In the genomic region with DNA sequence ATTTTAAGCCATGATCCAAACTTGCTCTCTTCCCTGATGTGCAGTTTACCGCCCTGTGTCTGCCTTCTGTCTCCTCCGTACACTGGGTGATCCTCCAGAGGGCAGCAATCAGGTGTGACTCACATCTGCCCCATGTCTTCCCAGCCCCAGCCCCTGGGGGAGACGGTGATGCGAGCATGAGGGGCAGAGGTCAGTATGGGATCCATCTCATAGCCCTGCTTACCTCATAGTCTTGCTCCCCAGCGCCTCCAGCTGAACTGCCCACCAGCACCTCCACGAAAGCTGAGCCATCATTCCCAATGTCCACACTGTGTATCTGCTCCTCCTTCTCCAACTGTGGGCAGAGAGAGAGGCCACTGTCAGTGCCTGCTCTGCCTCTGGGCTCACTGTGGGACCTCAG, we compare ENCODE assay signal across 10 cellular contexts. TPM values are rescaled to one million over a fixed set of nuclear protein-coding genes. Genes with fewer than 3 reads are reported as not detected.
DNase-seq lines count a peak whose midpoint lies in the region; ATAC-seq, FAIRE-seq and TF ChIP-seq lines count a peak whose summit lies in the region.
"Had no signal": no experiment of that assay in that cellular context is flagged by ENCODE, and none has a peak within 500 bp of the region (broad histone marks: within the 10 kb centered on the region; RNA-seq: fewer than 3 reads in every experiment).

No MANE protein-coding gene starts in this region.

- FAIRE-seq in keratinocyte (lab: Jason Lieb, UNC): no peak
- FAIRE-seq: TTC549 had no signal

- dilution Hi-C loops in keratinocyte (cut with MboI; ENCODE audit: extremely low pct_ligation_motif_present, low sequenced_read_pairs): no loop called here

- H3K4me2 ChIP-seq in BLaER1 treated with 17β-estradiol and CSF1 and Interleukin-3, amounts not matched to agents 10 nM and 100 nM: peak overlapping the region; percentile 64 to 82 (median 70)
- H3K4me2 ChIP-seq in keratinocyte (ENCODE audit: control insufficient read depth, extremely low read depth, insufficient read depth, low read depth, low read length): no peak overlapping the region

- peaks cover 19 to 57% (median 33%) of the 10 kb centered on the region in 11 experiments; a peak in 20 of 22 replicates for H3K36me3 ChIP-seq in BLaER1 treated with 17β-estradiol and CSF1 and Interleukin-3, amounts not matched to agents 10 nM and 100 nM
- H3K36me3 ChIP-seq in keratinocyte (ENCODE audit: control insufficient read depth in 2 of 2, extremely low read depth in 1 of 2, insufficient read depth in 2 of 2, low read length in 2 of 2): peaks cover 1 to 9% of the 10 kb centered on the region in 2 experiments

- no peaks in the 10 kb centered on the region; a peak in 1 of 22 replicates for H3K9me3 ChIP-seq in BLaER1 treated with 17β-estradiol and CSF1 and Interleukin-3, amounts not matched to agents 10 nM and 100 nM (replicated peaks in 1 of 11)
- no peaks in the 10 kb centered on the region for H3K9me3 ChIP-seq in keratinocyte (ENCODE audit: control insufficient read depth, low read depth, low read length)

- ATAC-seq in GM21576 (IDR thresholded peaks at IDR 0.05; ENCODE audit: unreplicated experiment) (no peak), GM21360 (IDR thresholded peaks at IDR 0.05; ENCODE audit: unreplicated experiment) (no peak)

- H3K9me1 ChIP-seq in keratinocyte (ENCODE audit: control insufficient read depth, extremely low read depth, insufficient read depth, low read length): no peaks in the 10 kb centered on the region

- CTCF ChIA-PET in activated CD4-positive, alpha-beta memory T cell treated with anti-CD3 and anti-CD28 coated beads, Interleukin-2, amount 10 ng/mL, durations not matched to agents 7 days and 5 days (lab: Charles Lee): interaction anchor here (1.0 to 14.8 kb wide), 2 partner anchors 35 to 114 kb away, joined by 3 to 208 read pairs; partner anchors contain the start of genes IRGQ and ZNF576

- TF ChIP-seq CTCF in HFFc6 (IDR thresholded peaks at IDR 0.05) (peak; percentile 44), keratinocyte (optimal IDR thresholded peaks at IDR 0.05 in 1 of 3, IDR thresholded peaks at IDR 0.05 in 1 of 3, conservative IDR thresholded peaks at IDR 0.05 in 1 of 3; ENCODE audit: extremely low read depth in 1 of 3, insufficient read depth in 2 of 3, low read length in 3 of 3) (peak in 2 of 3 experiments; percentile 24 to 50)

- peak overlapping the region; percentile 50 for H3K27ac Mint-ChIP-seq in HFFc6
- H3K27ac Mint-ChIP-seq in activated CD4-positive, alpha-beta memory T cell treated with anti-CD3 and anti-CD28 coated beads, Interleukin-2, amount 10 ng/mL, durations not matched to agents 7 days and 5 days: peak overlapping the region; percentile 99

- peak overlapping the region in 1 of 10 experiments; percentile 9; a peak in 1 of 20 replicates for H3K4me3 ChIP-seq in BLaER1 treated with 17β-estradiol and CSF1 and Interleukin-3, amounts not matched to agents 10 nM and 100 nM
- H3K4me3 ChIP-seq in keratinocyte (ENCODE audit: control insufficient read depth in 2 of 3, extremely low read depth in 1 of 3, insufficient read depth in 2 of 3, low read depth in 1 of 3, low read length in 3 of 3): no peak overlapping the region
- H3K4me3 ChIP-seq: coronary artery had no signal

- no peaks in the 10 kb centered on the region; a peak in 2 of 22 replicates for H4K20me1 ChIP-seq in BLaER1 treated with 17β-estradiol and CSF1 and Interleukin-3, amounts not matched to agents 10 nM and 100 nM
- H4K20me1 ChIP-seq in keratinocyte (ENCODE audit: control insufficient read depth, extremely low read depth, insufficient read depth, low read length): no peaks in the 10 kb centered on the region

- H3K9ac ChIP-seq in BLaER1 treated with 17β-estradiol and CSF1 and Interleukin-3, amounts not matched to agents 10 nM and 100 nM: peak overlapping the region; percentile 36 to 84 (median 70); a peak in 18 of 22 replicates
- H3K9ac ChIP-seq in keratinocyte (ENCODE audit: control insufficient read depth, extremely low read depth, insufficient read depth, low read length): no peak overlapping the region

- no peaks in the 10 kb centered on the region for H3K79me2 ChIP-seq in keratinocyte (ENCODE audit: control insufficient read depth, insufficient read depth, low read length)

- H3K27me3 ChIP-seq in BLaER1 treated with 17β-estradiol and CSF1 and Interleukin-3, amounts not matched to agents 10 nM and 100 nM: no peaks in the 10 kb centered on the region
- H3K27me3 ChIP-seq in keratinocyte (ENCODE audit: control insufficient read depth, extremely low read depth, insufficient read depth, low read length): no peaks in the 10 kb centered on the region

- no peaks in the 10 kb centered on the region for H3K27me3 Mint-ChIP-seq in HFFc6 (ENCODE audit: insufficient read depth)
- H3K27me3 Mint-ChIP-seq in activated CD4-positive, alpha-beta memory T cell treated with anti-CD3 and anti-CD28 coated beads, Interleukin-2, amount 10 ng/mL, durations not matched to agents 7 days and 5 days: no peaks in the 10 kb centered on the region

- peak overlapping the region in 10 of 11 experiments; percentile 91 to 98 (median 96); a peak in 20 of 22 replicates for H3K27ac ChIP-seq in BLaER1 treated with 17β-estradiol and CSF1 and Interleukin-3, amounts not matched to agents 10 nM and 100 nM
- H3K27ac ChIP-seq in keratinocyte (ENCODE audit: control insufficient read depth, insufficient read depth, low read length): no peak overlapping the region
- H3K27ac ChIP-seq: coronary artery had no signal

- DNase-seq in HFFc6 (peak; percentile 13), keratinocyte (ENCODE audit: low read depth, low spot score) (no peak), GOT3 (lab: John Stamatoyannopoulos, UW) (no peak)
- DNase-seq in activated CD4-positive, alpha-beta memory T cell treated with anti-CD3 and anti-CD28 coated beads, Interleukin-2, amount 10 ng/mL, durations not matched to agents 7 days and 5 days: no peak
- DNase-seq in effector CD8-positive, alpha-beta T cell (lab: John Stamatoyannopoulos, UW): no peak

- H3K36me3 Mint-ChIP-seq in HFFc6 (ENCODE audit: low read depth): peaks cover 35% of the 10 kb centered on the region
- H3K36me3 Mint-ChIP-seq in activated CD4-positive, alpha-beta memory T cell treated with anti-CD3 and anti-CD28 coated beads, Interleukin-2, amount 10 ng/mL, durations not matched to agents 7 days and 5 days (ENCODE audit: low read depth): peaks cover 35% of the 10 kb centered on the region

- no peaks in the 10 kb centered on the region for H3K9me3 Mint-ChIP-seq in HFFc6
- no peaks in the 10 kb centered on the region for H3K9me3 Mint-ChIP-seq in activated CD4-positive, alpha-beta memory T cell treated with anti-CD3 and anti-CD28 coated beads, Interleukin-2, amount 10 ng/mL, durations not matched to agents 7 days and 5 days

- H3K4me3 Mint-ChIP-seq in HFFc6: no peak overlapping the region
- no peak overlapping the region for H3K4me3 Mint-ChIP-seq in activated CD4-positive, alpha-beta memory T cell treated with anti-CD3 and anti-CD28 coated beads, Interleukin-2, amount 10 ng/mL, durations not matched to agents 7 days and 5 days

- H3K4me1 ChIP-seq in BLaER1 treated with 17β-estradiol and CSF1 and Interleukin-3, amounts not matched to agents 10 nM and 100 nM: peaks cover 64 to 91% (median 72%) of the 10 kb centered on the region in 10 experiments
- H3K4me1 ChIP-seq in keratinocyte (ENCODE audit: control insufficient read depth, extremely low read depth, insufficient read depth, low read length): no peaks in the 10 kb centered on the region

- POLR2A ChIA-PET in activated CD4-positive, alpha-beta memory T cell treated with anti-CD3 and anti-CD28 coated beads, Interleukin-2, amount 10 ng/mL, durations not matched to agents 7 days and 5 days (lab: Charles Lee): interaction anchor here (1.1 kb wide), 1 partner anchor 14 kb away, joined by 3 read pairs; no protein-coding TSS in a partner anchor

- H3K4me1 Mint-ChIP-seq in HFFc6 (ENCODE audit: low read depth): peaks cover 51% of the 10 kb centered on the region
- peaks cover 42% of the 10 kb centered on the region for H3K4me1 Mint-ChIP-seq in activated CD4-positive, alpha-beta memory T cell treated with anti-CD3 and anti-CD28 coated beads, Interleukin-2, amount 10 ng/mL, durations not matched to agents 7 days and 5 days

- no peak overlapping the region for H2AFZ ChIP-seq in keratinocyte (ENCODE audit: control insufficient read depth, low read length)

RNA-seq across cellular contexts. Expression of gene XRCC1, which starts 14.6 kb away (rescaled TPM):
- 10 to 100 TPM; 16.2 to 29.8 (median 27.1) TPM for total RNA-seq in HFFc6 (2021; fragmentation: NEBNext Ultra II Directional; extraction: Animal tissue kit (Norgen Biotek cat#: 25700))
- 10 to 100 TPM; 42.5 to 46.1 TPM for total RNA-seq in activated CD4-positive, alpha-beta memory T cell treated with anti-CD3 and anti-CD28 coated beads, Interleukin-2, amount 10 ng/mL, durations not matched to agents 7 days and 5 days
- polyA plus RNA-seq in keratinocyte: 16.3 to 17.5 TPM (median 16.8 TPM) in 3 replicates
- polyA plus RNA-seq in keratinocyte (2011; ENCODE audit: low read depth): 8.2 TPM
- polyA plus RNA-seq in keratinocyte (2011; cell fraction: cytosol; rRNA removed): 9.6 and 19.8 TPM in 2 replicates
- polyA plus RNA-seq in keratinocyte (2011; cell fraction: nucleus; rRNA removed): 14.4 and 19.9 TPM in 2 replicates
- 10.6 and 19.9 TPM in 2 replicates for polyA plus RNA-seq in keratinocyte (2012; ENCODE audit: low replicate concordance)
- 12.6 to 22.3 TPM (median 12.9 TPM) in 3 replicates for polyA minus RNA-seq in keratinocyte
- polyA minus RNA-seq in keratinocyte (2011; cell fraction: cytosol; rRNA and poly(A)+ RNA removed): 21.7 TPM
- polyA minus RNA-seq in keratinocyte (2011; cell fraction: nucleus; rRNA and poly(A)+ RNA removed): 9.5 and 11.8 TPM in 2 replicates

RNA-seq across cellular contexts. Expression of gene PINLYP, which starts 14.9 kb away (rescaled TPM):
- total RNA-seq in HFFc6 (2021; fragmentation: NEBNext Ultra II Directional; extraction: Animal tissue kit (Norgen Biotek cat#: 25700)): under 1 TPM in 2 of 6 experiments, not detected in 4; 0.23 to 0.61 TPM
- total RNA-seq in activated CD4-positive, alpha-beta memory T cell treated with anti-CD3 and anti-CD28 coated beads, Interleukin-2, amount 10 ng/mL, durations not matched to agents 7 days and 5 days: 1 to 10 TPM; 3.7 to 4.4 TPM
- polyA plus RNA-seq in keratinocyte: 14.5 to 19.2 TPM (median 16.0 TPM) in 3 replicates
- polyA plus RNA-seq in keratinocyte (2011; ENCODE audit: low read depth): 0.45 TPM
- polyA plus RNA-seq in keratinocyte (2011; cell fraction: cytosol; rRNA removed): 11.0 and 14.1 TPM in 2 replicates
- polyA plus RNA-seq in keratinocyte (2011; cell fraction: nucleus; rRNA removed): 5.1 and 6.4 TPM in 2 replicates
- polyA plus RNA-seq in keratinocyte (2012; ENCODE audit: low replicate concordance): 2.8 and 13.2 TPM in 2 replicates
- polyA minus RNA-seq in keratinocyte: 11.4 to 22.7 TPM (median 12.8 TPM) in 3 replicates
- 10.6 TPM for polyA minus RNA-seq in keratinocyte (2011; cell fraction: cytosol; rRNA and poly(A)+ RNA removed)
- 1.5 and 1.6 TPM in 2 replicates for polyA minus RNA-seq in keratinocyte (2011; cell fraction: nucleus; rRNA and poly(A)+ RNA removed)

RNA-seq across cellular contexts. Expression of gene ZNF575, which starts 27.7 kb away (rescaled TPM):
- total RNA-seq in HFFc6 (2021; fragmentation: NEBNext Ultra II Directional; extraction: Animal tissue kit (Norgen Biotek cat#: 25700)): 1 to 10 TPM; 1.6 to 2.9 (median 2.3) TPM
- total RNA-seq in activated CD4-positive, alpha-beta memory T cell treated with anti-CD3 and anti-CD28 coated beads, Interleukin-2, amount 10 ng/mL, durations not matched to agents 7 days and 5 days: 1 to 10 TPM; 4.1 to 4.8 TPM
- polyA plus RNA-seq in keratinocyte: 0.05 to 0.22 TPM (median 0.06 TPM) in 3 replicates
- 0.74 TPM for polyA plus RNA-seq in keratinocyte (2011; ENCODE audit: low read depth)
- 0.11 and 0.27 TPM in 2 replicates for polyA plus RNA-seq in keratinocyte (2011; cell fraction: cytosol; rRNA removed)
- 0.10 and 0.76 TPM in 2 replicates for polyA plus RNA-seq in keratinocyte (2011; cell fraction: nucleus; rRNA removed)
- 1.3 and 1.4 TPM in 2 replicates for polyA plus RNA-seq in keratinocyte (2012; ENCODE audit: low replicate concordance)
- 0.07 to 0.13 TPM (median 0.10 TPM) in 3 replicates for polyA minus RNA-seq in keratinocyte
- polyA minus RNA-seq in keratinocyte (2011; cell fraction: cytosol; rRNA and poly(A)+ RNA removed): not detected
- not detected in 2 replicates for polyA minus RNA-seq in keratinocyte (2011; cell fraction: nucleus; rRNA and poly(A)+ RNA removed)

RNA-seq across cellular contexts. Expression of gene ETHE1, which starts 33.7 kb away (rescaled TPM):
- 100 to 1,000 TPM in 4 of 6 experiments, 10 to 100 TPM in 2; 81.3 to 125 (median 107) TPM for total RNA-seq in HFFc6 (2021; fragmentation: NEBNext Ultra II Directional; extraction: Animal tissue kit (Norgen Biotek cat#: 25700))
- 10 to 100 TPM; 90.7 to 91.1 TPM for total RNA-seq in activated CD4-positive, alpha-beta memory T cell treated with anti-CD3 and anti-CD28 coated beads, Interleukin-2, amount 10 ng/mL, durations not matched to agents 7 days and 5 days
- 234 to 301 TPM (median 245 TPM) in 3 replicates for polyA plus RNA-seq in keratinocyte
- 288 TPM for polyA plus RNA-seq in keratinocyte (2011; ENCODE audit: low read depth)
- 283 and 302 TPM in 2 replicates for polyA plus RNA-seq in keratinocyte (2011; cell fraction: cytosol; rRNA removed)
- 180 and 198 TPM in 2 replicates for polyA plus RNA-seq in keratinocyte (2011; cell fraction: nucleus; rRNA removed)
- 204 and 227 TPM in 2 replicates for polyA plus RNA-seq in keratinocyte (2012; ENCODE audit: low replicate concordance)
- 256 to 402 TPM (median 313 TPM) in 3 replicates for polyA minus RNA-seq in keratinocyte
- 280 TPM for polyA minus RNA-seq in keratinocyte (2011; cell fraction: cytosol; rRNA and poly(A)+ RNA removed)
- polyA minus RNA-seq in keratinocyte (2011; cell fraction: nucleus; rRNA and poly(A)+ RNA removed): 70.7 and 74.0 TPM in 2 replicates

RNA-seq across cellular contexts. Expression of gene IRGQ, which starts 35.2 kb away (rescaled TPM):
- 10 to 100 TPM; 19.5 to 24.7 (median 21.2) TPM for total RNA-seq in HFFc6 (2021; fragmentation: NEBNext Ultra II Directional; extraction: Animal tissue kit (Norgen Biotek cat#: 25700))
- total RNA-seq in activated CD4-positive, alpha-beta memory T cell treated with anti-CD3 and anti-CD28 coated beads, Interleukin-2, amount 10 ng/mL, durations not matched to agents 7 days and 5 days: 10 to 100 TPM; 15.3 to 16.5 TPM
- 12.9 to 18.0 TPM (median 13.3 TPM) in 3 replicates for polyA plus RNA-seq in keratinocyte
- 7.3 TPM for polyA plus RNA-seq in keratinocyte (2011; ENCODE audit: low read depth)
- 10.2 and 15.9 TPM in 2 replicates for polyA plus RNA-seq in keratinocyte (2011; cell fraction: cytosol; rRNA removed)
- 43.7 and 47.2 TPM in 2 replicates for polyA plus RNA-seq in keratinocyte (2011; cell fraction: nucleus; rRNA removed)
- polyA plus RNA-seq in keratinocyte (2012; ENCODE audit: low replicate concordance): 6.5 and 9.7 TPM in 2 replicates
- 19.3 to 25.6 TPM (median 19.6 TPM) in 3 replicates for polyA minus RNA-seq in keratinocyte
- polyA minus RNA-seq in keratinocyte (2011; cell fraction: cytosol; rRNA and poly(A)+ RNA removed): 12.9 TPM
- polyA minus RNA-seq in keratinocyte (2011; cell fraction: nucleus; rRNA and poly(A)+ RNA removed): 20.4 and 33.0 TPM in 2 replicates
